ENCODE assay signal across 2 cellular contexts in the genomic region with DNA sequence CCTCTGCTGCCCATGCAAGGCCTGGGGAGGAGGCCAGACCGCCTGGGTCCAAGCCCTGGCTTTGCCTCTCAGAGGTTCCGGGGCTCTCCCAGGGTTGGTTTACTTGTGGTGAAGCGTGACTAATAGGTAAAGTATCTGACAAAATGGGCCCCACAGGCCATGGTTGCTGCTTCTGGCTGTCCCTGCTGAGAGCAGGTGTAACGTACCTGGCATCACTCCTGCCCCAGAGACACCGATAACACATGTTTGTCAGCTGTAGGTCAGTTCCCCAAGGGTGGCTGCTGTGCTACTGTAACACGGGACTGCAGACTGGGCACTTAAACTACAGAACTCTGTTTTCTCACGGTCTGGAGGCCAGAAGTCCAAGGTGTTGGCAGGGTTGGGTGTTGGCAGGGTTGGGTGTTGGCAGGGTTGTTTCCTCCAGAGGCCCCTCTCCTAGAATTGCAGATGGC.
TF ChIP-seq lines count a peak whose summit lies in the region.

No MANE protein-coding gene starts in this region.

TF ChIP-seq in SK-N-SH treated with all-trans-retinoic acid at 6 μM for 48 hours, 23 proteins besides CTCF, POLR2A, EP300 and RAD21 (continued from another document):
- TF ChIP-seq, protein P1, sequence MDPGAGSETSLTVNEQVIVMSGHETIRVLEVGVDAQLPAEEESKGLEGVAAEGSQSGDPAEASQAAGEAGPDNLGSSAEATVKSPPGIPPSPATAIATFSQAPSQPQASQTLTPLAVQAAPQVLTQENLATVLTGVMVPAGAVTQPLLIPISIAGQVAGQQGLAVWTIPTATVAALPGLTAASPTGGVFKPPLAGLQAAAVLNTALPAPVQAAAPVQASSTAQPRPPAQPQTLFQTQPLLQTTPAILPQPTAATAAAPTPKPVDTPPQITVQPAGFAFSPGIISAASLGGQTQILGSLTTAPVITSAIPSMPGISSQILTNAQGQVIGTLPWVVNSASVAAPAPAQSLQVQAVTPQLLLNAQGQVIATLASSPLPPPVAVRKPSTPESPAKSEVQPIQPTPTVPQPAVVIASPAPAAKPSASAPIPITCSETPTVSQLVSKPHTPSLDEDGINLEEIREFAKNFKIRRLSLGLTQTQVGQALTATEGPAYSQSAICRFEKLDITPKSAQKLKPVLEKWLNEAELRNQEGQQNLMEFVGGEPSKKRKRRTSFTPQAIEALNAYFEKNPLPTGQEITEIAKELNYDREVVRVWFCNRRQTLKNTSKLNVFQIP (CRISPR knock-in tag; IDR thresholded peaks at IDR 0.05; ENCODE audit: borderline replicate concordance, low read depth): no peak

TF ChIP-seq in SK-N-SH, 30 proteins besides CTCF, POLR2A, EP300 and RAD21 (continued from another document):
- TF ChIP-seq, protein P2, sequence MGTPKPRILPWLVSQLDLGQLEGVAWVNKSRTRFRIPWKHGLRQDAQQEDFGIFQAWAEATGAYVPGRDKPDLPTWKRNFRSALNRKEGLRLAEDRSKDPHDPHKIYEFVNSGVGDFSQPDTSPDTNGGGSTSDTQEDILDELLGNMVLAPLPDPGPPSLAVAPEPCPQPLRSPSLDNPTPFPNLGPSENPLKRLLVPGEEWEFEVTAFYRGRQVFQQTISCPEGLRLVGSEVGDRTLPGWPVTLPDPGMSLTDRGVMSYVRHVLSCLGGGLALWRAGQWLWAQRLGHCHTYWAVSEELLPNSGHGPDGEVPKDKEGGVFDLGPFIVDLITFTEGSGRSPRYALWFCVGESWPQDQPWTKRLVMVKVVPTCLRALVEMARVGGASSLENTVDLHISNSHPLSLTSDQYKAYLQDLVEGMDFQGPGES (IDR thresholded peaks at IDR 0.05; ENCODE audit: low read depth, low read length): no peak
- TF ChIP-seq, protein P3, sequence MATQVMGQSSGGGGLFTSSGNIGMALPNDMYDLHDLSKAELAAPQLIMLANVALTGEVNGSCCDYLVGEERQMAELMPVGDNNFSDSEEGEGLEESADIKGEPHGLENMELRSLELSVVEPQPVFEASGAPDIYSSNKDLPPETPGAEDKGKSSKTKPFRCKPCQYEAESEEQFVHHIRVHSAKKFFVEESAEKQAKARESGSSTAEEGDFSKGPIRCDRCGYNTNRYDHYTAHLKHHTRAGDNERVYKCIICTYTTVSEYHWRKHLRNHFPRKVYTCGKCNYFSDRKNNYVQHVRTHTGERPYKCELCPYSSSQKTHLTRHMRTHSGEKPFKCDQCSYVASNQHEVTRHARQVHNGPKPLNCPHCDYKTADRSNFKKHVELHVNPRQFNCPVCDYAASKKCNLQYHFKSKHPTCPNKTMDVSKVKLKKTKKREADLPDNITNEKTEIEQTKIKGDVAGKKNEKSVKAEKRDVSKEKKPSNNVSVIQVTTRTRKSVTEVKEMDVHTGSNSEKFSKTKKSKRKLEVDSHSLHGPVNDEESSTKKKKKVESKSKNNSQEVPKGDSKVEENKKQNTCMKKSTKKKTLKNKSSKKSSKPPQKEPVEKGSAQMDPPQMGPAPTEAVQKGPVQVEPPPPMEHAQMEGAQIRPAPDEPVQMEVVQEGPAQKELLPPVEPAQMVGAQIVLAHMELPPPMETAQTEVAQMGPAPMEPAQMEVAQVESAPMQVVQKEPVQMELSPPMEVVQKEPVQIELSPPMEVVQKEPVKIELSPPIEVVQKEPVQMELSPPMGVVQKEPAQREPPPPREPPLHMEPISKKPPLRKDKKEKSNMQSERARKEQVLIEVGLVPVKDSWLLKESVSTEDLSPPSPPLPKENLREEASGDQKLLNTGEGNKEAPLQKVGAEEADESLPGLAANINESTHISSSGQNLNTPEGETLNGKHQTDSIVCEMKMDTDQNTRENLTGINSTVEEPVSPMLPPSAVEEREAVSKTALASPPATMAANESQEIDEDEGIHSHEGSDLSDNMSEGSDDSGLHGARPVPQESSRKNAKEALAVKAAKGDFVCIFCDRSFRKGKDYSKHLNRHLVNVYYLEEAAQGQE (IDR thresholded peaks at IDR 0.05; ENCODE audit: low read depth, low read length): no peak
- TF ChIP-seq CHD2 (IDR thresholded peaks at IDR 0.05; ENCODE audit: low read length, partially characterized antibody): no peak
- no peak for TF ChIP-seq SMC3 (IDR thresholded peaks at IDR 0.05; ENCODE audit: low read depth, low read length)
